ENCODE assay signal across 14 cellular contexts in the genomic region with DNA sequence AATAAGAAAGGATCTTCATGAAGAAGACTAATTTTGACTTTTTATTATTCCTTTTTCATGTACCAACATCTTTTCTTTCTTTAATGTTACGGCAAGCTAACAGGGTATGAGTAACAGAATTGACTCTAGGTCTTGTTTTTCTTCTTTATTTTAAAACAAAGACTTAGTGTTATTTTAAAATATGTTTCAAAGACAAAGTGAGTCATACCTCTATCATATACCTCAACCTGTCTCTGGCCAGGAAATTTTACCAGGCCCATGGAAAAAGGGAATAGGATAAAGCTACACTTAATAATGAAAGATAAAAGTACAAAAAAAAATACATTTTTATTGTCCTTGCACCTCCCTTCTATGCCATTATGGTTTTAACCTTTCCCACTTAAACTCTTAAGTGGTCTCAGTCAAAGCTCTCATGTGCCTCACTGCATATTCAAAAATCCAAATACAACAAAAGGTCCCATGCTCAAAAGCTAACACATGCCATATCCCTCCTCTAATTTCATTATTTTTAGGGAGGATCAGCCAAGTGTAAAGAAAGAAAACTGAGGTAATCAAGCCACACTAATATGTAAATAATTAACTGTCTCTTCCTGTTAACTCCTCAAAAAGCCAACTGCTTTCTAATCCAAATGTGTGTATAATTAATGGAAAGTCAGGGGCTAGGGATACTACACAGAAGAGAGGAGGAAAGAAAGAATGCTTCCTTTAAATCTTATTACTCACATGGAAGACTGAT. TPM values are rescaled to one million over a fixed set of nuclear protein-coding genes. Genes with fewer than 3 reads are reported as not detected.
A peak's percentile ranks its signal among the peaks of the same experiment; 100 is the strongest.
DNase-seq lines count a peak whose midpoint lies in the region; ATAC-seq and TF ChIP-seq lines count a peak whose summit lies in the region.
"Had no signal": no experiment of that assay in that cellular context is flagged by ENCODE, and none has a peak within 500 bp of the region (broad histone marks: within the 10 kb centered on the region; RNA-seq: fewer than 3 reads in every experiment).

No MANE protein-coding gene starts in this region.

- no TSS peak for BruUV-seq in HCT116 (replicated peaks; lab: Mats Ljungman, UMichigan)

- H3K27me3 ChIP-seq in HCT116 (ENCODE audit: insufficient read depth, low read length): no peaks in the 10 kb centered on the region
- H3K27me3 ChIP-seq: left lung, suprapubic skin had no signal

- H3K4me1 ChIP-seq in HCT116 (ENCODE audit: control insufficient read depth in 1 of 2, insufficient read depth in 2 of 2, low read length in 2 of 2): peaks cover 0 to 11% of the 10 kb centered on the region in 2 experiments; a peak in 1 of 4 replicates

- no peak overlapping the region for H3K4me2 ChIP-seq in HCT116 (ENCODE audit: low read length)

- no peak for TF ChIP-seq POLR2A in HCT116 (IDR thresholded peaks at IDR 0.05; ENCODE audit: borderline replicate concordance, extremely low read depth, insufficient read depth, insufficient read length)

- H2AFZ ChIP-seq in HCT116 (ENCODE audit: low read depth, low read length, poor library complexity, severe bottlenecking): no peak overlapping the region

- RAD21 ChIA-PET in HCT116 (lab: Charles Lee; ENCODE audit: low non-redundant PET in 1 of 2, low total read pairs in 2 of 2, uncharacterized antibody in 2 of 2, unreplicated experiment in 2 of 2): no interaction called here

- ATAC-seq in HCT116: no peak
- no peak for ATAC-seq in GM21825 (IDR thresholded peaks at IDR 0.05; ENCODE audit: unreplicated experiment)
- ATAC-seq: activated naive CD4-positive, alpha-beta T cell treated with anti-CD3 and anti-CD28 coated beads, Interleukin-2, amount 50 U/mL, for 72 hours; left lung had no signal

- DNase-seq in COLO829 (ENCODE audit: low spot score) (peak; percentile 15), HCT116 (ENCODE audit: low read depth, low spot score) (peak; percentile 12), astrocyte of the spinal cord (ENCODE audit: low read depth, low spot score) (peak; percentile 43), kidney tubule cell (ENCODE audit: low spot score) (peak; percentile 88), cerebellar cortex (ENCODE audit: low spot score) (no peak), NAMALWA (ENCODE audit: low spot score) (no peak)
- no peak for DNase-seq in stimulated activated CD8-positive, alpha-beta memory T cell treated with anti-CD3 and anti-CD28 coated beads, Interleukin-4, amount 100 ng/mL, for 48 hours
- DNase-seq: left lung, NCI-H1092 treated with DMSO at 0.1 percent for 48 hours, NCI-H748 treated with DMSO at 0.1 percent for 48 hours had no signal

- no peaks in the 10 kb centered on the region for H4K20me1 ChIP-seq in HCT116 (ENCODE audit: insufficient read depth)

- TF ChIP-seq RAD21 in HCT116 (IDR thresholded peaks at IDR 0.05; ENCODE audit: low read depth): no peak

- CTCF ChIA-PET in HCT116 (lab: Charles Lee): no interaction called here

- no peaks in the 10 kb centered on the region; a peak in 1 of 4 replicates for H3K9me3 ChIP-seq in HCT116 (ENCODE audit: control insufficient read depth in 1 of 2, insufficient read depth in 1 of 2, low read depth in 1 of 2, low read length in 2 of 2)
- H3K9me3 ChIP-seq: left lung, suprapubic skin had no signal

- TF ChIP-seq CTCF in HCT116 (IDR thresholded peaks at IDR 0.05 in 2 of 3, conservative IDR thresholded peaks at IDR 0.05 in 1 of 3; ENCODE audit: borderline replicate concordance in 1 of 3, insufficient read depth in 1 of 3, low read depth in 2 of 3, low read length in 2 of 3) (no peak), astrocyte of the spinal cord (IDR thresholded peaks at IDR 0.05; ENCODE audit: low read depth, low read length) (no peak)

- peaks cover 0 to 2% of the 10 kb centered on the region in 2 experiments; a peak in 1 of 4 replicates for H3K36me3 ChIP-seq in HCT116 (ENCODE audit: control insufficient read depth in 1 of 2, insufficient read depth in 2 of 2, low read length in 2 of 2)

- H3K9ac ChIP-seq in HCT116 (ENCODE audit: low read length): no peak overlapping the region

- intact Hi-C loops in HCT116 (cut with micrococcal nuclease): no loop called here

- H3K4me3 ChIP-seq in HCT116 (replicated peaks in 1 of 2; ENCODE audit: low read depth in 1 of 2, low read length in 2 of 2) (no peak overlapping the region), astrocyte of the spinal cord (ENCODE audit: low read depth, low read length) (no peak overlapping the region)
- H3K4me3 ChIP-seq: left lung, skin epidermis, suprapubic skin had no signal

- H3K9me2 ChIP-seq in HCT116 (ENCODE audit: insufficient read depth): no peaks in the 10 kb centered on the region

- POLR2A ChIA-PET in HCT116 (lab: Charles Lee): no interaction called here

- no peak overlapping the region for H3K27ac ChIP-seq in HCT116 (ENCODE audit: low read depth, low read length)
- H3K27ac ChIP-seq: left lung, suprapubic skin had no signal

- in situ Hi-C loops in astrocyte of the spinal cord (cut with HindIII; ENCODE audit: low sequenced_read_pairs): no loop called here

- no peaks in the 10 kb centered on the region for H3K79me2 ChIP-seq in HCT116 (ENCODE audit: insufficient read depth, low read length)

TF ChIP-seq in HCT116, 20 proteins besides CTCF, POLR2A, EP300 and RAD21:
- no peak for TF ChIP-seq FOSL1 (IDR thresholded peaks at IDR 0.05; ENCODE audit: low read depth)

RNA-seq across cellular contexts. Expression of a gene that starts 57.2 kb away (rescaled TPM):
- 35.0 TPM for total RNA-seq in HCT116 (2021; ENCODE audit: unreplicated experiment)
- polyA plus RNA-seq in HCT116 (2012): 8.7 and 12.1 TPM in 2 replicates

Comparison
In these comparisons a context has a peak if more than half of its experiments do, and no peak if none do; other contexts are left out.
1. DNase-seq: peak in COLO829 (single experiment), HCT116 (single experiment), astrocyte of the spinal cord (single experiment) and kidney tubule cell (single experiment); none in stimulated activated CD8-positive, alpha-beta memory T cell treated with anti-CD3 and anti-CD28 coated beads, Interleukin-4, amount 100 ng/mL, for 48 hours (single experiment), cerebellar cortex (single experiment) and NAMALWA (single experiment).